In the genomic region with DNA sequence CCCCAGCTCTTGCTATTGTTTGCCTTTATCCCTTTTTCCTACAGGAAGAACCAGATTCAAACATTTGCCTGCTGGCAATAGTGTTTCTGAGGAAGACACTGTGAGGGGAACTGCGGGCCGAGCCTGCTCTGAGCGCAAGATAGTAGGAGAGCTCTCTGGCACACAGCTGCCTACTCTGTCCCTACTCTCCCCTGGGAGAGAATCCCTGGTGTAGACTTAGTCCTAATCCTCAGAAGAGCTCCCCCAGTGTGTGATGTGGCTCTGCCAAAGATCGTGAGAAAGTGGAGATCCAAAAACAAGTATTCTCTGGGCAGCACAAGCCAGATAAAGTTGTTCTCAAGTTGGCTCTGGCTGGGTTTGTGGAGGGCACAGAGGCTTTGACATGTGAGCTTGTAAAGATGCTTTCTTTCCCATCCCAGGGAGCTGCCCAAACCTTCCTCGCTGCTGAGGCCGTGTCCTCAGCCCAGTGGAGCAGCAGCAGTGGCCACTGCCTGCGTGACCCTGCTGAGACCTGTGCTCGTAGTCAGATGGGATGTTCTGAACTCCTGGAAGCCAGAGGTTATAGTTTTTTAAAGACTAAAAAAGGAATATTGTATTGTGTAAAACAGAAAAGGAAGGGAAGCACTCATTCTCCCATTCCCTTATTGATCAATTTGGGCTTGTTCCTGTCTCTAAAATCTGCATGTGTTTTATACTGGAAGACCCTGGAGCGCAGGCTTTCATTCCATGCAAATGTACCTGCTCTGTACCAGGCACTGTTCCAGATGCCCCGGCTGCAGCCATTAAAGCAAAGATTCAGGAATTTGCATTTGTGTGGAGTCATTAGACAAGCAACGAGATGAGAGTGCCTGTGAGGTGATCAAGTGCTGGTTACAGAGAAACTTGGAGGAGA, we compare ENCODE assay signal across 27 cellular contexts. TPM values are rescaled to one million over a fixed set of nuclear protein-coding genes. Genes with fewer than 3 reads are reported as not detected.
DNase-seq lines count a peak whose midpoint lies in the region; ATAC-seq and TF ChIP-seq lines count a peak whose summit lies in the region.
"Had no signal": no experiment of that assay in that cellular context is flagged by ENCODE, and none has a peak within 500 bp of the region (broad histone marks: within the 10 kb centered on the region; RNA-seq: fewer than 3 reads in every experiment).

No MANE protein-coding gene starts in this region.

- H3K9me3 Mint-ChIP-seq in WTC11 = peaks cover 12% of the 10 kb centered on the region
- H3K9me3 Mint-ChIP-seq: activated B cell treated with CpG ODN at 0.5 μM for 24 hours; activated CD8-positive, alpha-beta T cell treated with anti-CD3 and anti-CD28 coated beads for 36 hours; mesothelial cell of epicardium; natural killer cell treated with Interleukin-12 subunit alpha and Interleukin-12 subunit beta and Interleukin-15 and Interleukin-18, amount 100 ng/mL, for 72 hours had no signal

- peak; percentile 81 for ATAC-seq in WTC11
- ATAC-seq: activated CD8-positive, alpha-beta T cell treated with anti-CD3 and anti-CD28 coated beads for 36 hours had no signal

- CTCF ChIA-PET in WTC11 (lab: Charles Lee) = interaction anchor here (0.8 kb wide), 1 partner anchor 11 kb away, joined by 3 read pairs; no protein-coding TSS in a partner anchor

- H3K36me3 ChIP-seq in BLaER1 treated with 17β-estradiol and CSF1 and Interleukin-3, amounts not matched to agents 10 nM and 100 nM = no peaks in the 10 kb centered on the region
- H3K36me3 ChIP-seq in HUES48 (ENCODE audit: control insufficient read depth, insufficient read depth, low read length) (no peaks in the 10 kb centered on the region), iPS-18a (ENCODE audit: control insufficient read depth, low read depth, low read length) (no peaks in the 10 kb centered on the region), esophagus muscularis mucosa (no peaks in the 10 kb centered on the region)
- H3K36me3 ChIP-seq: adrenal gland, heart right ventricle, left ventricle myocardium inferior had no signal

- H3K27ac ChIP-seq in BLaER1 treated with 17β-estradiol and CSF1 and Interleukin-3, amounts not matched to agents 10 nM and 100 nM = peak overlapping the region; percentile 46 to 85 (median 67); a peak in 19 of 22 replicates
- peak overlapping the region; percentile 60 for H3K27ac ChIP-seq in HUES48 (ENCODE audit: low read depth, low read length)
- H3K27ac ChIP-seq in iPS-18a (ENCODE audit: low read length) = peak overlapping the region; percentile 34
- H3K27ac ChIP-seq in esophagus muscularis mucosa (replicated peaks in 1 of 4) = no peak overlapping the region
- H3K27ac ChIP-seq: adrenal gland, heart right ventricle, left ventricle myocardium inferior had no signal

- no peak for TF ChIP-seq POLR2A in esophagus muscularis mucosa (IDR thresholded peaks at IDR 0.05; ENCODE audit: low read depth)

- H3K27ac Mint-ChIP-seq in WTC11 = peak overlapping the region; percentile 98
- H3K27ac Mint-ChIP-seq: activated B cell treated with CpG ODN at 0.5 μM for 24 hours; activated CD8-positive, alpha-beta T cell treated with anti-CD3 and anti-CD28 coated beads for 36 hours; mesothelial cell of epicardium had no signal

- no peak for TF ChIP-seq EP300 in esophagus muscularis mucosa (IDR thresholded peaks at IDR 0.05)

- H3K4me3 Mint-ChIP-seq in WTC11 = peak overlapping the region; percentile 54
- H3K4me3 Mint-ChIP-seq: activated CD8-positive, alpha-beta T cell treated with anti-CD3 and anti-CD28 coated beads for 36 hours; mesothelial cell of epicardium; natural killer cell treated with Interleukin-12 subunit alpha and Interleukin-12 subunit beta and Interleukin-15 and Interleukin-18, amount 100 ng/mL, for 72 hours had no signal

- TF ChIP-seq CTCF in WTC11 (IDR thresholded peaks at IDR 0.05) (no peak), esophagus muscularis mucosa (IDR thresholded peaks at IDR 0.05) (no peak)

- no peaks in the 10 kb centered on the region for H3K27me3 Mint-ChIP-seq in WTC11 (ENCODE audit: low read depth)
- H3K27me3 Mint-ChIP-seq: activated CD8-positive, alpha-beta T cell treated with anti-CD3 and anti-CD28 coated beads for 36 hours had no signal

- peaks cover 0 to 18% (median 0%) of the 10 kb centered on the region in 11 experiments; a peak in 4 of 22 replicates for H3K9me3 ChIP-seq in BLaER1 treated with 17β-estradiol and CSF1 and Interleukin-3, amounts not matched to agents 10 nM and 100 nM (replicated peaks in 1 of 11)
- no peaks in the 10 kb centered on the region for H3K9me3 ChIP-seq in HUES48 (ENCODE audit: control insufficient read depth, insufficient read depth, low read length)
- H3K9me3 ChIP-seq in iPS-18a (ENCODE audit: control insufficient read depth, low read depth, low read length) = no peaks in the 10 kb centered on the region
- no peaks in the 10 kb centered on the region for H3K9me3 ChIP-seq in esophagus muscularis mucosa
- H3K9me3 ChIP-seq: adrenal gland, heart right ventricle, left ventricle myocardium inferior had no signal

- no peaks in the 10 kb centered on the region for H3K27me3 ChIP-seq in BLaER1 treated with 17β-estradiol and CSF1 and Interleukin-3, amounts not matched to agents 10 nM and 100 nM
- no peaks in the 10 kb centered on the region for H3K27me3 ChIP-seq in HUES48 (ENCODE audit: control insufficient read depth, insufficient read depth, low read length)
- H3K27me3 ChIP-seq in iPS-18a (ENCODE audit: control insufficient read depth, insufficient read depth, low read length) = no peaks in the 10 kb centered on the region
- no peaks in the 10 kb centered on the region for H3K27me3 ChIP-seq in esophagus muscularis mucosa
- H3K27me3 ChIP-seq: adrenal gland, dorsolateral prefrontal cortex had no signal

- DNase-seq in WTC11 (ENCODE audit: low spot score) = peak; percentile 50
- DNase-seq in esophagus muscularis mucosa (ENCODE audit: extremely low spot score) = no peak
- no peak for DNase-seq in NCI-H748 (lab: John Stamatoyannopoulos, UW; ENCODE audit: unreplicated experiment)
- no peak for DNase-seq in amygdala (lab: John Stamatoyannopoulos, UW)
- DNase-seq in anterior cingulate cortex (lab: John Stamatoyannopoulos, UW) = no peak
- DNase-seq: activated B cell treated with CpG ODN at 0.5 μM for 24 hours; activated CD8-positive, alpha-beta T cell treated with anti-CD3 and anti-CD28 coated beads for 36 hours; activated naive CD4-positive, alpha-beta T cell; activated T-cell treated with anti-CD3 and anti-CD28 coated beads, Interleukin-2, amount 50 U/mL, for 1 hour; adrenal gland; caudate nucleus; dorsolateral prefrontal cortex; GOT3; heart right ventricle; Kasumi-1; left ventricle myocardium inferior; NCI-H1092 treated with DMSO at 0.1 percent for 48 hours; NCI-H2081 treated with DMSO at 0.1 percent for 48 hours; NCI-H510A; T-helper 9 cell had no signal

- peaks cover 59 to 97% (median 82%) of the 10 kb centered on the region in 10 experiments for H3K4me1 ChIP-seq in BLaER1 treated with 17β-estradiol and CSF1 and Interleukin-3, amounts not matched to agents 10 nM and 100 nM
- H3K4me1 ChIP-seq in HUES48 (ENCODE audit: control insufficient read depth, insufficient read depth, low read length) (peaks cover 38% of the 10 kb centered on the region), iPS-18a (ENCODE audit: control insufficient read depth, low read depth, low read length) (peaks cover 32% of the 10 kb centered on the region), esophagus muscularis mucosa (no peaks in the 10 kb centered on the region)
- H3K4me1 ChIP-seq: adrenal gland had no signal

- intact Hi-C loops in esophagus muscularis mucosa (cut with DNase I) = no loop called here

- no peaks in the 10 kb centered on the region for H4K20me1 ChIP-seq in BLaER1 treated with 17β-estradiol and CSF1 and Interleukin-3, amounts not matched to agents 10 nM and 100 nM

- H3K4me2 ChIP-seq in BLaER1 treated with 17β-estradiol and CSF1 and Interleukin-3, amounts not matched to agents 10 nM and 100 nM = peak overlapping the region; percentile 87 to 99 (median 93)

- H3K4me1 Mint-ChIP-seq in WTC11 = peaks cover 82% of the 10 kb centered on the region

- H3K9ac ChIP-seq in BLaER1 treated with 17β-estradiol and CSF1 and Interleukin-3, amounts not matched to agents 10 nM and 100 nM = peak overlapping the region; percentile 36 to 75 (median 57); a peak in 19 of 22 replicates
- peak overlapping the region; percentile 13; the same call in 1 of the 2 replicates for H3K9ac ChIP-seq in HUES48 (ENCODE audit: low read depth, low read length)
- no peak overlapping the region for H3K9ac ChIP-seq in iPS-18a (ENCODE audit: low read length)

- 71% methylated on average over 11 of the region's 11 CpGs for WGBS in esophagus muscularis mucosa

- peaks cover 12% of the 10 kb centered on the region for H3K36me3 Mint-ChIP-seq in WTC11
- H3K36me3 Mint-ChIP-seq: mesothelial cell of epicardium; natural killer cell treated with Interleukin-12 subunit alpha and Interleukin-12 subunit beta and Interleukin-15 and Interleukin-18, amount 100 ng/mL, for 72 hours had no signal

- POLR2A ChIA-PET in WTC11 (lab: Charles Lee) = interaction anchor here (1.3 to 2.3 kb wide), 2 partner anchors 10 to 40 kb away, joined by 5 to 6 read pairs; partner anchors contain the start of gene MRPL18

- peak overlapping the region in 8 of 10 experiments; percentile 6 to 49 (median 33); a peak in 11 of 20 replicates for H3K4me3 ChIP-seq in BLaER1 treated with 17β-estradiol and CSF1 and Interleukin-3, amounts not matched to agents 10 nM and 100 nM
- H3K4me3 ChIP-seq in HUES48 (ENCODE audit: low read depth, low read length) (no peak overlapping the region), iPS-18a (ENCODE audit: low read length) (no peak overlapping the region), esophagus muscularis mucosa (no peak overlapping the region)
- H3K4me3 ChIP-seq: adrenal gland, dorsolateral prefrontal cortex, heart right ventricle, left ventricle myocardium inferior had no signal

TF ChIP-seq in WTC11, 78 proteins besides CTCF, POLR2A, EP300 and RAD21 (continues in another document):
- TF ChIP-seq ZNF232 (CRISPR knock-in tag; IDR thresholded peaks at IDR 0.05) (0 out of 2 replicates have a peak, but pooled peaks have one; percentile 18), TEAD1 (CRISPR knock-in tag; IDR thresholded peaks at IDR 0.05) (0 out of 2 replicates have a peak, but pooled peaks have one; percentile 53), ZNF416 (CRISPR knock-in tag; IDR thresholded peaks at IDR 0.05) (no peak)
- TF ChIP-seq, protein P1, sequence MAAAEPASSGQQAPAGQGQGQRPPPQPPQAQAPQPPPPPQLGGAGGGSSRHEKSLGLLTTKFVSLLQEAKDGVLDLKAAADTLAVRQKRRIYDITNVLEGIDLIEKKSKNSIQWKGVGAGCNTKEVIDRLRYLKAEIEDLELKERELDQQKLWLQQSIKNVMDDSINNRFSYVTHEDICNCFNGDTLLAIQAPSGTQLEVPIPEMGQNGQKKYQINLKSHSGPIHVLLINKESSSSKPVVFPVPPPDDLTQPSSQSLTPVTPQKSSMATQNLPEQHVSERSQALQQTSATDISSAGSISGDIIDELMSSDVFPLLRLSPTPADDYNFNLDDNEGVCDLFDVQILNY (CRISPR knock-in tag; IDR thresholded peaks at IDR 0.05) = no peak

RNA-seq across cellular contexts. Expression of gene PNLDC1, which starts 30.7 kb away (rescaled TPM):
- total RNA-seq in WTC11 (2021) = 0.16 to 0.39 TPM (median 0.34 TPM) in 3 replicates
- under 1 TPM in 1 of 4 donors, not detected in 3; 0.23 TPM for total RNA-seq in esophagus muscularis mucosa
- total RNA-seq: fibroblast of villous mesenchyme, ureter had no signal

RNA-seq across cellular contexts. Expression of gene MRPL18, which starts 40.5 kb away (rescaled TPM):
- total RNA-seq in WTC11 (2021) (81.8 to 95.2 TPM (median 83.0 TPM) in 3 replicates), esophagus muscularis mucosa (10 to 100 TPM; 63.3 to 92.9 (median 69.2) TPM)

RNA-seq across cellular contexts. Expression of gene TCP1, which starts 41.3 kb away (rescaled TPM):
- 293 to 388 TPM (median 301 TPM) in 3 replicates for total RNA-seq in WTC11 (2021)
- 100 to 1,000 TPM; 103 to 140 (median 121) TPM for total RNA-seq in esophagus muscularis mucosa

Comparison
In these comparisons a context has a peak if more than half of its experiments do, and no peak if none do; other contexts are left out.
1. H3K27ac ChIP-seq: peak in BLaER1 treated with 17β-estradiol and CSF1 and Interleukin-3, amounts not matched to agents 10 nM and 100 nM (11 of 11), HUES48 (single experiment) and iPS-18a (single experiment); none in esophagus muscularis mucosa (0 of 4).
2. H3K4me3 ChIP-seq: peak in BLaER1 treated with 17β-estradiol and CSF1 and Interleukin-3, amounts not matched to agents 10 nM and 100 nM (8 of 10); none in HUES48 (single experiment), iPS-18a (single experiment) and esophagus muscularis mucosa (0 of 4).